7 cellular contexts compared by ENCODE assay signal in the genomic region with DNA sequence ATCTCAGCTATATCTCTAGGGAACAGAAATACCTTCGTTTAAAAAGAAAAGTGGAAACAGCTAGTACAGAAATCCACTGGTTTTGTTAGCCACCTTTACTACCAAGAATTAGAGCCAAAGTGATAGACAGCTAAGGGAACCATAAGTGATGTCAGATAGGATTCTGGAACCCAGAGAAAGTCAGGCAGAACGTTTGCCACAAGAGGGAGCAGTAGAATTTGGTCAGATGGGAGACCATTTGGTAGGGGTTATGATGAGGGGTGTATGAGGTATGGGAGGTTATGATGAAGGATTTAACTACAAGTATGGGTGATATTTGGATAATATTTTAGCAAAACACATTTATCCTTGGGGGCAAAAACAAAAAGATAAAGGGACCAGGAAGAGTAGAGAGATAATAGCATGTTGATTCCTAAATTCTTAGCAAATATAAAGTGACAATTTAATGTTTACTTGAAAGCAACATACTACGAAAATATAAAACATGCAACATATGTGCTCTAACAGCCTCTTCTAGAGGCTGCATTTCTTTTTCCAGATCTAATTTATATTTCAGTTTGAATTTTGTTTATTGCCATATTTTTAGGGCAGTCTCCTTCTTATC. TPM values are rescaled to one million over a fixed set of nuclear protein-coding genes. Genes with fewer than 3 reads are reported as not detected.
DNase-seq lines count a peak whose midpoint lies in the region; ATAC-seq and TF ChIP-seq lines count a peak whose summit lies in the region.

No MANE protein-coding gene starts in this region.

- no peaks in the 10 kb centered on the region for H3F3A ChIP-seq in Loucy (ENCODE audit: low read depth)

- peak; percentile 51 for TF ChIP-seq CTCF in GM12864 (IDR thresholded peaks at IDR 0.05; ENCODE audit: low read depth, low read length, missing control alignments)
- peak; percentile 88 for TF ChIP-seq CTCF in Loucy (conservative IDR thresholded peaks at IDR 0.05; ENCODE audit: low read length)
- peak; percentile 63 for TF ChIP-seq CTCF in kidney epithelial cell (IDR thresholded peaks at IDR 0.05; ENCODE audit: insufficient read depth, low read length, poor library complexity, severe bottlenecking)

- H3K36me3 ChIP-seq in Loucy (ENCODE audit: insufficient read depth, low read length) (no peaks in the 10 kb centered on the region), kidney epithelial cell (ENCODE audit: control insufficient read depth, insufficient read depth, low read length) (no peaks in the 10 kb centered on the region)

- no peak for ATAC-seq in GM19023 (IDR thresholded peaks at IDR 0.05; ENCODE audit: unreplicated experiment)
- no peak for ATAC-seq in GM21447 (IDR thresholded peaks at IDR 0.05; ENCODE audit: unreplicated experiment)
- no peak for ATAC-seq in HG03439 (IDR thresholded peaks at IDR 0.05; ENCODE audit: unreplicated experiment)

- peaks cover 19% of the 10 kb centered on the region for H3K27me3 ChIP-seq in Loucy (ENCODE audit: insufficient read depth, low read length, poor library complexity, severe bottlenecking)
- H3K27me3 ChIP-seq in kidney epithelial cell (ENCODE audit: control insufficient read depth, insufficient read depth, low read length) = no peaks in the 10 kb centered on the region

- DNase-seq in GM12864 (ENCODE audit: low read depth) = no peak
- peak; percentile 8 to 71 for DNase-seq in SW 1271 (lab: John Stamatoyannopoulos, UW)
- DNase-seq in kidney epithelial cell (ENCODE audit: low read depth) = no peak

- H3K4me2 ChIP-seq in Loucy (ENCODE audit: low read depth, low read length, poor library complexity, severe bottlenecking) = no peak overlapping the region

- no peak overlapping the region for H3K4me3 ChIP-seq in GM12864 (ENCODE audit: low read depth, low read length)
- H3K4me3 ChIP-seq in Loucy (ENCODE audit: low read length, poor library complexity, severe bottlenecking) = no peak overlapping the region
- H3K4me3 ChIP-seq in kidney epithelial cell (ENCODE audit: low read depth, low read length) = no peak overlapping the region

- no peak overlapping the region for H2AFZ ChIP-seq in Loucy (ENCODE audit: low read length)

- no peaks in the 10 kb centered on the region for H3K9me3 ChIP-seq in Loucy (ENCODE audit: insufficient read depth, low read depth, low read length)

- no peaks in the 10 kb centered on the region for H3K9me2 ChIP-seq in Loucy (replicated peaks; ENCODE audit: low read depth, low read length)

- H3K9ac ChIP-seq in Loucy (ENCODE audit: low read depth, low read length, poor library complexity, severe bottlenecking) = no peak overlapping the region

- H3K79me2 ChIP-seq in Loucy (ENCODE audit: insufficient read depth, low read length) = no peaks in the 10 kb centered on the region

- H3K4me1 ChIP-seq in Loucy (ENCODE audit: insufficient read depth, low read length, poor library complexity, severe bottlenecking) = peaks cover 17% of the 10 kb centered on the region

- H4K20me1 ChIP-seq in Loucy (ENCODE audit: insufficient read depth, low read length, poor library complexity, severe bottlenecking) = no peaks in the 10 kb centered on the region

RNA-seq across cellular contexts. Expression of a gene that starts 3.3 kb away (rescaled TPM):
- total RNA-seq in kidney epithelial cell = 2.8 and 3.2 TPM in 2 replicates

Comparison
In these comparisons a context has a peak if more than half of its experiments do, and no peak if none do; other contexts are left out.
1. DNase-seq: peak in SW 1271 (2 of 2); none in GM12864 (single experiment) and kidney epithelial cell (single experiment).
2. Peak in every context shown above with its lines, with median percentiles within 50 percentile points of each other: CTCF ChIP-seq.